ENCODE assay signal across 23 cellular contexts in the genomic region with DNA sequence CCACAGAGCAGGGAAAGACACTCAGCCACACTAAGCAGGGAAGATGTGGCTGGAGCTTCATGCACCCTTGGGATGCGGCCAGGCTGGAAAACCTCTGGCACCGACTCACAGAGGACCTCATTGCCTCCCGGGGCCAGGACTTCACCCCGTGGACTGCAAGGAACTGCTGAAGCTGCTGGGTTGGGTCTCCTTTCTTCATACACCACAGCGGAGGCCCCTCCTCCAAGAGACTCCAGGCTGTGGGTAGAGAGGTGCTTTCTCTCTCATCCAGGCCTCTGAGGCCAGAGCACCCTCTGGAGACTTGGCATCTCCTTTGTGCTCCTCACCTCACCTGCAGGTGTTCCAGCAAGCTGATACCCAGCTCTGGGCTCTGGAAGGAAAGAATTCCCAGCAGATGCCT.
"Had no signal": no experiment of that assay in that cellular context is flagged by ENCODE, and none has a peak within 500 bp of the region (broad histone marks: within the 10 kb centered on the region; RNA-seq: fewer than 3 reads in every experiment).

No MANE protein-coding gene starts in this region.

- H3K9me3 Mint-ChIP-seq: effector memory CD8-positive, alpha-beta T cell had no signal

- H3K27me3 Mint-ChIP-seq: activated CD4-positive, alpha-beta memory T cell treated with anti-CD3 and anti-CD28 coated beads for 36 hours; activated CD4-positive, alpha-beta T cell treated with anti-CD3 and anti-CD28 coated beads for 36 hours; activated CD4-positive, alpha-beta T cell treated with anti-CD3 and anti-CD28 coated beads, Interleukin-2, amount 10 ng/mL, durations not matched to agents 24 days and 14 days; activated naive CD8-positive, alpha-beta T cell; activated T-helper 17 cell treated with anti-CD3 and anti-CD28 coated beads, Interleukin-2, amount 50 U/mL, for 72 hours; effector memory CD8-positive, alpha-beta T cell had no signal

- ATAC-seq: activated CD4-positive, alpha-beta T cell treated with anti-CD3 and anti-CD28 coated beads for 36 hours; activated T-helper 17 cell treated with anti-CD3 and anti-CD28 coated beads, Interleukin-2, amount 50 U/mL, for 72 hours; effector memory CD8-positive, alpha-beta T cell had no signal

- DNase-seq: activated CD4-positive, alpha-beta memory T cell treated with anti-CD3 and anti-CD28 coated beads for 36 hours; activated CD4-positive, alpha-beta T cell treated with anti-CD3 and anti-CD28 coated beads for 36 hours; activated CD4-positive, alpha-beta T cell treated with anti-CD3 and anti-CD28 coated beads, Interleukin-2, amount 10 ng/mL, durations not matched to agents 24 days and 14 days; activated CD4-positive, CD25-positive, alpha-beta regulatory T cell; activated CD4-positive, CD25-positive, alpha-beta regulatory T cell treated with anti-CD3 and anti-CD28 coated beads, Interleukin-2, amount 50 U/mL, for 72 hours; activated effector memory CD4-positive, alpha-beta T cell treated with Interleukin-2 at 50 U/mL for 16 hours; activated gamma-delta T cell treated with Interleukin-2 at 50 U/mL for 16 hours; activated naive CD4-positive, alpha-beta T cell treated with anti-CD3 and anti-CD28 coated beads, Interleukin-2, amount 50 U/mL, for 16 hours; activated naive CD4-positive, alpha-beta T cell treated with Interleukin-2 at 50 U/mL for 16 hours; activated T-cell treated with anti-CD3 and anti-CD28 coated beads, Interleukin-2, amount 50 U/mL, for 1 hour; amniotic stem cell; anterior cingulate cortex; brain microvascular endothelial cell; caudate nucleus; cortex of kidney; dermis blood vessel endothelial cell; effector CD4-positive, alpha-beta T cell; effector memory CD8-positive, alpha-beta T cell; esophagus squamous epithelium; foreskin melanocyte; T-helper 2 cell had no signal

- H3K27ac Mint-ChIP-seq: activated naive CD8-positive, alpha-beta T cell; activated T-helper 17 cell treated with anti-CD3 and anti-CD28 coated beads, Interleukin-2, amount 50 U/mL, for 72 hours; effector memory CD8-positive, alpha-beta T cell had no signal

- H3K4me3 Mint-ChIP-seq: activated CD4-positive, alpha-beta memory T cell treated with anti-CD3 and anti-CD28 coated beads for 36 hours; activated CD4-positive, alpha-beta T cell treated with anti-CD3 and anti-CD28 coated beads for 36 hours; activated CD4-positive, alpha-beta T cell treated with anti-CD3 and anti-CD28 coated beads, Interleukin-2, amount 10 ng/mL, durations not matched to agents 24 days and 14 days; activated naive CD8-positive, alpha-beta T cell; activated T-helper 17 cell treated with anti-CD3 and anti-CD28 coated beads, Interleukin-2, amount 50 U/mL, for 72 hours; effector memory CD8-positive, alpha-beta T cell had no signal
